8 cellular contexts compared by ENCODE assay signal in the genomic region with DNA sequence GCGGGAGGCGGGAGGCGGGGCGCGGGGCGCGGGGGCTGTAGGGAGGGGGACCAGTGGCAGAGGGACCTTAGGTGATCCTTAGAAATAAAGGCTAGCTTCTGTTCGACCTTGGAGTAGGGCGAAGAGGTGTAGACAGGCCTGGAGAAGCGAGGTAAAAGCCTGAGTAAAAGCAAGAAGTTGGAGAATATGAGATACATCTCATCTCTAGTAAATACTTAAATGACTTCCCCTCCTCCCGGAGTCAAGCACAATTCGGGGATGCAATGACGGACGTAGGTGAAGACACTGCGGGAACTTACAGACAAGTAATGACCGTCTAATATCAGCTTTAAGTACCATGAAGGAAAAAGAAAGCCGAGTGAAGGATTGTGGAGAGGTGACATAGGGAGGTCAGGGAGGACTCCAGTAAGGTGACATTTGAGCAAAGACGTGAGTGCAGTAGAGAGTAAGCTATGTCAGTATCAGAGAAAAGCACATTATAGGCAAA. TPM values are rescaled to one million over a fixed set of nuclear protein-coding genes. Genes with fewer than 3 reads are reported as not detected.
DNase-seq lines count a peak whose midpoint lies in the region; ATAC-seq, FAIRE-seq and TF ChIP-seq lines count a peak whose summit lies in the region.

No MANE protein-coding gene starts in this region.

- H2AK5ac ChIP-seq in IMR-90 (ENCODE audit: low read depth, low read length) (no peak overlapping the region), mesendoderm (ENCODE audit: low read length) (no peak overlapping the region)

- CTCF ChIA-PET in IMR-90 (lab: Yijun Ruan, JAX) = interaction anchor here (0.8 kb wide), 1 partner anchor 32 kb away, joined by 3 read pairs; no protein-coding TSS in a partner anchor

- H3K9ac ChIP-seq in DND-41 (ENCODE audit: low read depth, low read length) (peak overlapping the region; percentile 99), IMR-90 (ENCODE audit: low read depth, low read length) (peak overlapping the region; percentile 63), astrocyte (ENCODE audit: low read length) (peak overlapping the region; percentile 98), mesendoderm (ENCODE audit: low read length) (peak overlapping the region; percentile 85)

- intact Hi-C loops in IMR-90 (cut with micrococcal nuclease) = loop anchor here (1.0 to 5.0 kb wide), 3 partner anchors 19 to 653 kb away; a partner anchor contains a TSS

- H3K4me2 ChIP-seq in DND-41 (ENCODE audit: insufficient read depth, low read length) (peak overlapping the region; percentile 84), IMR-90 (ENCODE audit: low read depth, low read length) (peak overlapping the region; percentile 100), astrocyte (ENCODE audit: low read length) (peak overlapping the region; percentile 95), mesendoderm (ENCODE audit: low read length) (peak overlapping the region; percentile 76)

- H3K27ac ChIP-seq in DND-41 (ENCODE audit: low read length) (peak overlapping the region; percentile 99), IMR-90 (ENCODE audit: insufficient read depth, low read length) (peak overlapping the region; percentile 16), astrocyte (ENCODE audit: low read depth, low read length) (peak overlapping the region; percentile 99), mesendoderm (ENCODE audit: low read depth, low read length) (no peak overlapping the region)

- H3K9me3 ChIP-seq in DND-41 (ENCODE audit: insufficient read depth, low read length, severe bottlenecking) (no peaks in the 10 kb centered on the region), IMR-90 (ENCODE audit: control insufficient read depth, insufficient read depth, low read length) (no peaks in the 10 kb centered on the region), astrocyte (ENCODE audit: insufficient read depth, low read depth, low read length) (no peaks in the 10 kb centered on the region)

- TF ChIP-seq RAD21 in IMR-90 (IDR thresholded peaks at IDR 0.05; ENCODE audit: low read length) = no peak

- H4K5ac ChIP-seq in IMR-90 (ENCODE audit: low read depth, low read length) (peak overlapping the region; percentile 79; the same call in 1 of the 2 replicates), mesendoderm (ENCODE audit: low read length) (no peak overlapping the region)

- TF ChIP-seq POLR2A in IMR-90 (IDR thresholded peaks at IDR 0.05; ENCODE audit: low read depth, low read length) = no peak

- H3K36me3 Mint-ChIP-seq in astrocyte (ENCODE audit: low read depth, unreplicated experiment) = no peaks in the 10 kb centered on the region

- peak overlapping the region; percentile 99 for H3K4me3 Mint-ChIP-seq in astrocyte (ENCODE audit: unreplicated experiment)

- no peak overlapping the region for H4K91ac ChIP-seq in IMR-90 (ENCODE audit: insufficient read depth, low read depth, low read length)

- H3K4me3 ChIP-seq in DND-41 (ENCODE audit: low read depth in 1 of 2, low read length in 2 of 2) (peak overlapping the region; percentile 75 to 77), IMR-90 (ENCODE audit: insufficient read depth, low read depth, low read length) (peak overlapping the region; percentile 92), astrocyte (ENCODE audit: insufficient read depth, low read depth, low read length) (peak overlapping the region; percentile 89), mesendoderm (ENCODE audit: low read length) (peak overlapping the region; percentile 88)

- no TSS peak for BruUV-seq in IMR-90 (replicated peaks; lab: Mats Ljungman, UMichigan)

- H3K56ac ChIP-seq in IMR-90 (ENCODE audit: extremely low read depth, insufficient read depth, low read length) (peak overlapping the region; percentile 52), mesendoderm (ENCODE audit: low read length) (peak overlapping the region; percentile 85)

- POLR2A ChIA-PET in IMR-90 (lab: Charles Lee; ENCODE audit: unreplicated experiment) = no interaction called here

- H3K4ac ChIP-seq in IMR-90 (ENCODE audit: low read depth, low read length) (peak overlapping the region; percentile 77), mesendoderm (ENCODE audit: low read depth, low read length) (no peak overlapping the region)

- no peak for DNase-seq in DND-41
- DNase-seq in IMR-90 = no peak
- no peak for DNase-seq in astrocyte (ENCODE audit: low read depth)
- DNase-seq in mesendoderm = no peak
- DNase-seq in amygdala (lab: John Stamatoyannopoulos, UW) = no peak
- DNase-seq in cortex of kidney (lab: John Stamatoyannopoulos, UW) = no peak
- no peak for DNase-seq in superior temporal gyrus (ENCODE audit: extremely low spot score)

- H4K8ac ChIP-seq in IMR-90 (ENCODE audit: low read depth in 2 of 2, low read length in 2 of 2) = peak overlapping the region; percentile 51 to 81; a peak in 2 of 4 replicates
- no peak overlapping the region for H4K8ac ChIP-seq in mesendoderm (ENCODE audit: low read depth, low read length)

- no peak for TF ChIP-seq CTCF in DND-41 (IDR thresholded peaks at IDR 0.05; ENCODE audit: borderline replicate concordance, extremely low read depth, low read length, poor library complexity, severe bottlenecking)
- no peak for TF ChIP-seq CTCF in IMR-90 (conservative IDR thresholded peaks at IDR 0.05; ENCODE audit: low read depth, low read length)
- TF ChIP-seq CTCF in astrocyte (IDR thresholded peaks at IDR 0.05; ENCODE audit: insufficient read depth, low read depth, low read length) = no peak

- H3K27ac Mint-ChIP-seq in astrocyte (ENCODE audit: unreplicated experiment) = peak overlapping the region; percentile 100

- no peak for FAIRE-seq in astrocyte (lab: Jason Lieb, UNC)

- dilution Hi-C loops in IMR-90 (cut with HindIII; ENCODE audit: low sequenced_read_pairs, unreplicated experiment) = no loop called here

- H2AFZ ChIP-seq in DND-41 (ENCODE audit: low read depth, low read length) (peak overlapping the region; percentile 80), IMR-90 (replicated peaks; ENCODE audit: low read length, poor library complexity) (peak overlapping the region; percentile 96), astrocyte (ENCODE audit: low read depth, low read length) (peak overlapping the region; percentile 81)

- in situ Hi-C loops in IMR-90 (cut with MboI; ENCODE audit: low sequenced_read_pairs) = no loop called here

- peaks cover 6% of the 10 kb centered on the region for H3K4me1 Mint-ChIP-seq in astrocyte (ENCODE audit: low read depth, unreplicated experiment)

- H2BK5ac ChIP-seq in IMR-90 (ENCODE audit: low read depth, low read length, poor library complexity, severe bottlenecking) = peak overlapping the region; percentile 65
- H2BK5ac ChIP-seq in mesendoderm (ENCODE audit: low read length) = no peak overlapping the region

- H2BK120ac ChIP-seq in IMR-90 (ENCODE audit: low read depth, low read length) (no peak overlapping the region), mesendoderm (ENCODE audit: low read depth, low read length) (no peak overlapping the region)

- H3K14ac ChIP-seq in IMR-90 (replicated peaks; ENCODE audit: low read depth, low read length) = peak overlapping the region; percentile 80

- H3K4me1 ChIP-seq in DND-41 (ENCODE audit: insufficient read depth, low read length) (peaks cover 47% of the 10 kb centered on the region), IMR-90 (ENCODE audit: control insufficient read depth, insufficient read depth, low read length) (peaks cover 3% of the 10 kb centered on the region), astrocyte (ENCODE audit: insufficient read depth, low read length) (peaks cover 9% of the 10 kb centered on the region), mesendoderm (ENCODE audit: control insufficient read depth, low read depth, low read length) (peaks cover 3% of the 10 kb centered on the region)

- H3K23ac ChIP-seq in IMR-90 (ENCODE audit: low read depth, low read length) = peak overlapping the region; percentile 58
- H3K23ac ChIP-seq in mesendoderm (ENCODE audit: low read length) = no peak overlapping the region

- peak; percentile 64; the same call in 2 of the 3 replicates for ATAC-seq in DND-41 (ENCODE audit: insufficient read depth, low read depth)
- peak; percentile 1 for ATAC-seq in GM19467 (IDR thresholded peaks at IDR 0.05; ENCODE audit: unreplicated experiment)
- no peak for ATAC-seq in IMR-90 (ENCODE audit: low read depth)

- no peak overlapping the region for H2AK9ac ChIP-seq in IMR-90 (replicated peaks; ENCODE audit: low read depth, low read length, poor library complexity)

- no peaks in the 10 kb centered on the region; the same call in 1 of the 2 replicates for H4K20me1 ChIP-seq in DND-41 (ENCODE audit: insufficient read depth, low read length)
- H4K20me1 ChIP-seq in IMR-90 (ENCODE audit: insufficient read depth, low read length) = no peaks in the 10 kb centered on the region
- no peaks in the 10 kb centered on the region for H4K20me1 ChIP-seq in astrocyte (ENCODE audit: insufficient read depth, low read length)

- H3K27me3 ChIP-seq in DND-41 (ENCODE audit: insufficient read depth, low read length, poor library complexity) (no peaks in the 10 kb centered on the region), IMR-90 (ENCODE audit: control insufficient read depth, insufficient read depth, low read length) (no peaks in the 10 kb centered on the region), astrocyte (ENCODE audit: insufficient read depth, low read length) (no peaks in the 10 kb centered on the region), mesendoderm (ENCODE audit: insufficient read depth, low read length, poor library complexity) (no peaks in the 10 kb centered on the region)

- H3K36me3 ChIP-seq in DND-41 (ENCODE audit: insufficient read depth, low read length) (peaks cover 26% of the 10 kb centered on the region), IMR-90 (ENCODE audit: control insufficient read depth, insufficient read depth, low read length) (no peaks in the 10 kb centered on the region), astrocyte (ENCODE audit: insufficient read depth, low read length) (peaks cover 4% of the 10 kb centered on the region), mesendoderm (ENCODE audit: control insufficient read depth, insufficient read depth, low read length) (no peaks in the 10 kb centered on the region)

- peak overlapping the region; percentile 45; the same call in 1 of the 2 replicates for H3K18ac ChIP-seq in IMR-90 (ENCODE audit: low read depth, low read length)
- H3K18ac ChIP-seq in mesendoderm (ENCODE audit: low read length) = peak overlapping the region; percentile 99

- H3K9me3 Mint-ChIP-seq in astrocyte (ENCODE audit: unreplicated experiment) = no peaks in the 10 kb centered on the region

- H3K27me3 Mint-ChIP-seq in astrocyte (ENCODE audit: low read depth, unreplicated experiment) = no peaks in the 10 kb centered on the region

- 4% methylated on average over 4 of the region's 18 CpGs; no CpG with 5 or more reads in 1 of the 2 experiments for WGBS in IMR-90 (ENCODE audit: extremely low coverage in 2 of 2, insufficient read length in 1 of 2), 2 experiments
- WGBS in mesendoderm (ENCODE audit: extremely low coverage, insufficient coverage, low lambda C conversion rate) = no CpG with 5 or more reads among the region's 18 CpGs

- H3K79me1 ChIP-seq in IMR-90 (ENCODE audit: low read depth in 1 of 2, low read length in 2 of 2) = peaks cover 20 to 25% of the 10 kb centered on the region in 2 experiments
- H3K79me1 ChIP-seq in mesendoderm (ENCODE audit: low read length) = peaks cover 5% of the 10 kb centered on the region

- H2BK15ac ChIP-seq in IMR-90 (ENCODE audit: low read depth, low read length) (0 out of 3 replicates have a peak overlapping the region, but pooled peaks have one; percentile 6), mesendoderm (replicated peaks; ENCODE audit: low read depth) (no peak overlapping the region)

- H3K79me2 ChIP-seq in DND-41 (ENCODE audit: insufficient read depth, low read length) = peaks cover 60% of the 10 kb centered on the region
- peaks cover 35% of the 10 kb centered on the region for H3K79me2 ChIP-seq in astrocyte (ENCODE audit: insufficient read depth, low read length)
- peaks cover 9% of the 10 kb centered on the region for H3K79me2 ChIP-seq in mesendoderm (ENCODE audit: control insufficient read depth, insufficient read depth, low read length)

- H2BK20ac ChIP-seq in IMR-90 (ENCODE audit: low read depth, low read length) = no peak overlapping the region

- no peaks in the 10 kb centered on the region; the same call in 1 of the 2 replicates for H3K9me1 ChIP-seq in IMR-90 (ENCODE audit: insufficient read depth, low read length)

RNA-seq across cellular contexts. Expression of a gene that starts 0.5 kb away (rescaled TPM):
- 12.4 and 21.4 TPM in 2 replicates for total RNA-seq in IMR-90 (2012; rRNA removed)
- polyA plus RNA-seq in IMR-90 (2012; rRNA removed) = 4.1 and 4.9 TPM in 2 replicates
- 0.42 and 0.67 TPM in 2 replicates for polyA plus RNA-seq in IMR-90 (2012; cell fraction: cytosol; rRNA removed)
- polyA plus RNA-seq in IMR-90 (2012; cell fraction: nucleus; rRNA removed; ENCODE audit: low replicate concordance) = 0.27 and 2.8 TPM in 2 replicates
- total RNA-seq in astrocyte = 9.4 and 9.8 TPM in 2 replicates
- polyA plus RNA-seq in mesendoderm (2013, experiment 1 of 2) = 48.0 TPM
- 46.3 TPM for polyA plus RNA-seq in mesendoderm (2013, experiment 2 of 2)
